9 cellular contexts compared by ENCODE assay signal in the genomic region with DNA sequence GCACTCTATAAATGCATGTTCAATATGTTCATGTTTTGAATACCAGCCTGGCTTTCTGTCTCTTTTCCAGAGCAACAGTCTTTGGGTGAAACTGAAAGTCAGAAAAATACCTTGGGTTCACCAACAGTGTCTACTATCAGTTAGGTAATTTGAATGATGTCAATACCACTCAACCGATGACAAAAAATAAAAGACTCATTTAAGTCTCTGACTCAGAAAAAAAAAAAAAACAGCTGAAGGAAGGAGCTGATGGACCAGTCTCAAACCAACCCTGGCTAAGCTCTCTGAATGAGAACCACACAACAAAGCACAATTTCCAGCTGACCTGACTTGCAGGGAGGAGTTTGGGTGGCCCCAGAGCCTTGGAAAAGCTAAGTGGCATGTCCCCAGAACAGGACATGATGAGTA. TPM values are rescaled to one million over a fixed set of nuclear protein-coding genes. Genes with fewer than 3 reads are reported as not detected.
DNase-seq lines count a peak whose midpoint lies in the region; ATAC-seq and TF ChIP-seq lines count a peak whose summit lies in the region.
"Had no signal": no experiment of that assay in that cellular context is flagged by ENCODE, and none has a peak within 500 bp of the region (broad histone marks: within the 10 kb centered on the region; RNA-seq: fewer than 3 reads in every experiment).

No MANE protein-coding gene starts in this region.

- DNase-seq in heart right ventricle (no peak), Right ventricle myocardium superior (no peak), MM.1S (peak; percentile 88), mesothelial cell of epicardium (ENCODE audit: low spot score in 2 of 2, unreplicated experiment in 2 of 2) (no peak), left ventricle myocardium superior (no peak), EL (no peak)
- DNase-seq: AML-193 had no signal

- H3K27me3 Mint-ChIP-seq in stimulated activated naive CD8-positive, alpha-beta T cell treated with anti-CD3 and anti-CD28 coated beads, Interleukin-15, Interleukin-2, amounts not matched to agents 100 ng/mL and 50 ng/mL, for 24 hours = no peaks in the 10 kb centered on the region
- no peaks in the 10 kb centered on the region for H3K27me3 Mint-ChIP-seq in mesothelial cell of epicardium (ENCODE audit: low read depth)

- H3K36me3 ChIP-seq in heart right ventricle = peaks cover 0 to 20% (median 7%) of the 10 kb centered on the region in 9 donors
- no peaks in the 10 kb centered on the region for H3K36me3 ChIP-seq in MM.1S (replicated peaks; ENCODE audit: insufficient read depth, low read length)

- H3K9me2 ChIP-seq in MM.1S (replicated peaks; ENCODE audit: insufficient read depth, low read length) = no peaks in the 10 kb centered on the region

- ATAC-seq in heart right ventricle = peak in 1 of 8 donors; percentile 12
- ATAC-seq in Right ventricle myocardium superior (ENCODE audit: poor library complexity) = no peak
- ATAC-seq in HG02642 (IDR thresholded peaks at IDR 0.05; ENCODE audit: poor library complexity, unreplicated experiment) = peak; percentile 87
- ATAC-seq in left ventricle myocardium superior = no peak

- intact Hi-C loops in heart right ventricle (cut with DNase I) = loop anchor here in 2 of 10 donors (5.0 to 10.0 kb wide), 2 partner anchors 61 to 143 kb away; no protein-coding TSS in a partner anchor
- intact Hi-C loops in Right ventricle myocardium superior (cut with DNase I) = no loop called here
- intact Hi-C loops in left ventricle myocardium superior (cut with micrococcal nuclease) = no loop called here

- H3K9ac ChIP-seq in MM.1S (ENCODE audit: low read length) = no peak overlapping the region

- TF ChIP-seq CTCF in heart right ventricle (IDR thresholded peaks at IDR 0.05) (no peak), MM.1S (IDR thresholded peaks at IDR 0.05; ENCODE audit: low read length) (no peak), mesothelial cell of epicardium (IDR thresholded peaks at IDR 0.05; ENCODE audit: unreplicated experiment) (no peak)

- peaks cover 22 to 98% (median 81%) of the 10 kb centered on the region in 9 donors for H3K4me1 ChIP-seq in heart right ventricle
- peaks cover 16% of the 10 kb centered on the region for H3K4me1 ChIP-seq in MM.1S (ENCODE audit: low read length)

- no peak overlapping the region for H3K4me3 Mint-ChIP-seq in stimulated activated naive CD8-positive, alpha-beta T cell treated with anti-CD3 and anti-CD28 coated beads, Interleukin-15, Interleukin-2, amounts not matched to agents 100 ng/mL and 50 ng/mL, for 24 hours
- H3K4me3 Mint-ChIP-seq in mesothelial cell of epicardium = no peak overlapping the region

- H3K4me1 Mint-ChIP-seq in stimulated activated naive CD8-positive, alpha-beta T cell treated with anti-CD3 and anti-CD28 coated beads, Interleukin-15, Interleukin-2, amounts not matched to agents 100 ng/mL and 50 ng/mL, for 24 hours (ENCODE audit: low read depth) = peaks cover 8% of the 10 kb centered on the region
- H3K4me1 Mint-ChIP-seq in mesothelial cell of epicardium = no peaks in the 10 kb centered on the region

- no peaks in the 10 kb centered on the region for H3K27me3 ChIP-seq in heart right ventricle
- H3K27me3 ChIP-seq in MM.1S (replicated peaks; ENCODE audit: insufficient read depth, low read length) = no peaks in the 10 kb centered on the region

- peak overlapping the region; percentile 40 for H3K4me2 ChIP-seq in MM.1S (ENCODE audit: low read depth, low read length)

- no peaks in the 10 kb centered on the region for H3K79me2 ChIP-seq in MM.1S (ENCODE audit: low read length)

- 0 out of 2 replicates have a peak, but pooled peaks cover 3% of the 10 kb centered on the region for H3F3A ChIP-seq in MM.1S (ENCODE audit: insufficient read depth, low read length)

- peak overlapping the region; percentile 15 for H3K27ac Mint-ChIP-seq in stimulated activated naive CD8-positive, alpha-beta T cell treated with anti-CD3 and anti-CD28 coated beads, Interleukin-15, Interleukin-2, amounts not matched to agents 100 ng/mL and 50 ng/mL, for 24 hours
- H3K27ac Mint-ChIP-seq in mesothelial cell of epicardium = no peak overlapping the region

- no peaks in the 10 kb centered on the region for H3K9me3 ChIP-seq in heart right ventricle
- no peaks in the 10 kb centered on the region for H3K9me3 ChIP-seq in MM.1S (replicated peaks; ENCODE audit: insufficient read depth, low read length)

- H4K20me1 ChIP-seq in MM.1S (ENCODE audit: insufficient read depth, low read length) = no peaks in the 10 kb centered on the region

- H3K4me3 ChIP-seq in heart right ventricle (no peak overlapping the region), MM.1S (ENCODE audit: low read length) (no peak overlapping the region)

- H3K36me3 Mint-ChIP-seq in stimulated activated naive CD8-positive, alpha-beta T cell treated with anti-CD3 and anti-CD28 coated beads, Interleukin-15, Interleukin-2, amounts not matched to agents 100 ng/mL and 50 ng/mL, for 24 hours (ENCODE audit: low read depth) = no peaks in the 10 kb centered on the region
- H3K36me3 Mint-ChIP-seq in mesothelial cell of epicardium = no peaks in the 10 kb centered on the region

- H2AFZ ChIP-seq in MM.1S (ENCODE audit: low read length) = no peak overlapping the region

- WGBS in heart right ventricle, 2 donors = 51 to 61% methylated on average over 1 of the region's 1 CpG

- H3K9me3 Mint-ChIP-seq in stimulated activated naive CD8-positive, alpha-beta T cell treated with anti-CD3 and anti-CD28 coated beads, Interleukin-15, Interleukin-2, amounts not matched to agents 100 ng/mL and 50 ng/mL, for 24 hours = no peaks in the 10 kb centered on the region
- no peaks in the 10 kb centered on the region for H3K9me3 Mint-ChIP-seq in mesothelial cell of epicardium

- peak overlapping the region in 7 of 10 donors; percentile 2 to 64 (median 30) for H3K27ac ChIP-seq in heart right ventricle
- peak overlapping the region; percentile 8; the same call in 1 of the 2 replicates for H3K27ac ChIP-seq in MM.1S (ENCODE audit: low read length)

RNA-seq across cellular contexts. Expression of gene ABLIM1, which starts 42.5 kb away (rescaled TPM):
- total RNA-seq in heart right ventricle (100 to 1,000 TPM; 522 to 816 (median 606) TPM), Right ventricle myocardium superior (772 TPM), mesothelial cell of epicardium (99.5 to 105 TPM (median 102 TPM) in 3 replicates), left ventricle myocardium superior (808 TPM)
- polyA plus RNA-seq in heart right ventricle = 100 to 1,000 TPM; 119 to 363 TPM
